ENCODE assay signal across 1 cellular context in the genomic region with DNA sequence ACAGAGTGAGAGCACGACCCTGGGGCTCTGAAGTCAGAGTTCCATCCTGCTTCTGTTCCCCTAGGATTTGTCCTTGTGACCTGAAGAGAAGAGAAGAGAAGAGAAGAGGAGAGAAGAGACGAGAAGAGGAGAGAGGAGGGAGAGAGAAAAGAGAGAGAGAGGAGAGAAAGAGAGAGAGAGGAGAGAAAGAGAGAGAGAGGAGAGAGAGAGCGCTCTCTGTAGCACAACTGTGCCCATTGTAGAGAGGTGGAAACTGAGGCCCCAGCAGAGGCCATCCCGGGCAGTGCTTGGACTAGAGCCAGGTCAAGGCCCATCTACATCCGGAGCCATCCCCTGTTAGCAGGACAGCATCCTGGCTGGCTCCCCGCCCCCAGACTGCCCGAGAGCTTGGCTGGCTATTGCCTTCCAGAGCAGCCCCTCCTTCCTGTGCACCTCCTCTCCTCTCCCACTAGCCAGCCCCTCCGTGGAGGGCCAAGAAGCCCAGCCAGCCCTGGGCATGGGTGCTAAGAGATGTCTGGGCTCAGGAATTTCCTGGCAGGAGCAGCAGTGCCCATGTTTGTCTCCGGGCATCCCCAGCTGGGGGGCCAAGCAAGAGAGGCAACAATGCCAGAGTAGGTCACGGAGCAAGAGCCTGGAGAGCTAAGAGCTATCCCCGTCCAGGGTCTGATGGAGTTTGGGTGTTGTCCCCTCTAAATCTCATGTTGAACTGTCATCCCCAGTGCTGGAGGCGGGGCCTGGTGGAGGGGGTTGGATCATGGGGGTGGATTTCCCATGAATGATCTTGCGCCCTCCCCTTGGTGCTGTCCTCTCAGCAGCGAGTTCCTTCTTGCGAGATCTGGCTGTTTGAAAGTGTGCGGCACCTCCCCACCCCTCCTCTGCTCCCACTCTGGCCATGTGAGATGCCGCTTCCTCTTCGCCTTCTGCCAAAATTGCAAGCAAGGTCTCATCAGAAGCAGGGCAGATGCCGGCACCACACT.
TF ChIP-seq lines count a peak whose summit lies in the region.

No MANE protein-coding gene starts in this region.

TF ChIP-seq in SK-N-SH treated with all-trans-retinoic acid at 6 μM for 48 hours, 23 proteins besides CTCF, POLR2A, EP300 and RAD21 (continued from another document):
- TF ChIP-seq, protein P1, sequence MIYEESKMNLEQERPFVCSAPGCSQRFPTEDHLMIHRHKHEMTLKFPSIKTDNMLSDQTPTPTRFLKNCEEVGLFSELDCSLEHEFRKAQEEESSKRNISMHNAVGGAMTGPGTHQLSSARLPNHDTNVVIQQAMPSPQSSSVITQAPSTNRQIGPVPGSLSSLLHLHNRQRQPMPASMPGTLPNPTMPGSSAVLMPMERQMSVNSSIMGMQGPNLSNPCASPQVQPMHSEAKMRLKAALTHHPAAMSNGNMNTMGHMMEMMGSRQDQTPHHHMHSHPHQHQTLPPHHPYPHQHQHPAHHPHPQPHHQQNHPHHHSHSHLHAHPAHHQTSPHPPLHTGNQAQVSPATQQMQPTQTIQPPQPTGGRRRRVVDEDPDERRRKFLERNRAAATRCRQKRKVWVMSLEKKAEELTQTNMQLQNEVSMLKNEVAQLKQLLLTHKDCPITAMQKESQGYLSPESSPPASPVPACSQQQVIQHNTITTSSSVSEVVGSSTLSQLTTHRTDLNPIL (CRISPR knock-in tag; IDR thresholded peaks at IDR 0.05; ENCODE audit: low read depth): no peak
- no peak for TF ChIP-seq POU6F1 (CRISPR knock-in tag; IDR thresholded peaks at IDR 0.05; ENCODE audit: borderline replicate concordance, low read depth)
- TF ChIP-seq ZFP30 (CRISPR knock-in tag; IDR thresholded peaks at IDR 0.05): no peak
- TF ChIP-seq ZNF8 (CRISPR knock-in tag; IDR thresholded peaks at IDR 0.05): no peak
- no peak for TF ChIP-seq CSDC2 (CRISPR knock-in tag; IDR thresholded peaks at IDR 0.05)
- no peak for TF ChIP-seq TOX (CRISPR knock-in tag; IDR thresholded peaks at IDR 0.05; ENCODE audit: borderline replicate concordance)
